Comparison of ENCODE assay signal across 19 cellular contexts in genomic region chr11:84234011-84234410, GRCh38.
A peak's percentile ranks its signal among the peaks of the same experiment; 100 is the strongest.
DNase-seq lines count a peak whose midpoint lies in the region; FAIRE-seq and TF ChIP-seq lines count a peak whose summit lies in the region.
"Had no signal": no experiment of that assay in that cellular context is flagged by ENCODE, and none has a peak within 500 bp of the region (broad histone marks: within the 10 kb centered on the region; RNA-seq: fewer than 3 reads in every experiment).

No MANE protein-coding gene starts in this region.

- no peak for FAIRE-seq in D721Med (lab: Jason Lieb, UNC)
- FAIRE-seq: RCC 7860 had no signal

- H3K4me1 ChIP-seq in hepatocyte (ENCODE audit: insufficient read depth), result no peaks in the 10 kb centered on the region

- no peaks in the 10 kb centered on the region for H3K9me3 ChIP-seq in hepatocyte (ENCODE audit: low read depth)
- H3K9me3 ChIP-seq: HAP-1 had no signal

- 64% methylated on average over 2 of the region's 2 CpGs for WGBS in hepatocyte (ENCODE audit: low lambda C conversion rate, missing lambda C conversion rate)

- no peaks in the 10 kb centered on the region for H3K27me3 ChIP-seq in hepatocyte

- no peak overlapping the region for H3K4me2 ChIP-seq in hepatocyte

- peak; percentile 34 for DNase-seq in NCI-H1105 (lab: John Stamatoyannopoulos, UW)
- DNase-seq in NCI-H69 (lab: John Stamatoyannopoulos, UW), result peak; percentile 14
- DNase-seq in hepatocyte (ENCODE audit: low spot score), result peak; percentile 8
- DNase-seq in D721Med (ENCODE audit: insufficient read length, low spot score), result no peak
- no peak for DNase-seq in SHP77 (lab: John Stamatoyannopoulos, UW)
- no peak for DNase-seq in middle frontal gyrus (ENCODE audit: extremely low spot score, low spot score)
- DNase-seq: C1 segment of cervical spinal cord; CD8-positive, alpha-beta memory T cell; DMS 273 treated with DMSO at 0.1 percent for 48 hours; DND-41; KG1; NCI-H1436; NCI-H1930; NCI-H2171 treated with DMSO at 0.1 percent for 48 hours; NCI-H524 treated with DMSO at 0.1 percent for 48 hours had no signal

- H4K20me1 ChIP-seq in hepatocyte (ENCODE audit: insufficient read depth, poor library complexity, severe bottlenecking), result no peaks in the 10 kb centered on the region

- H3K79me2 ChIP-seq in hepatocyte, result no peaks in the 10 kb centered on the region

- no peaks in the 10 kb centered on the region for H3K9me2 ChIP-seq in hepatocyte (replicated peaks; ENCODE audit: insufficient read depth)

- TF ChIP-seq CTCF in hepatocyte (IDR thresholded peaks at IDR 0.05; ENCODE audit: poor library complexity) (no peak), D721Med (IDR thresholded peaks at IDR 0.05; ENCODE audit: insufficient read depth, missing control alignments) (no peak)

- H3K36me3 ChIP-seq in hepatocyte (replicated peaks; ENCODE audit: insufficient read depth, low read depth), result no peaks in the 10 kb centered on the region
- H3K36me3 ChIP-seq: HAP-1 had no signal

- H3K4me3 ChIP-seq in hepatocyte, result no peak overlapping the region
- H3K4me3 ChIP-seq: HAP-1, SK-N-MC had no signal

- no peak overlapping the region for H3K27ac ChIP-seq in hepatocyte
- peak overlapping the region; percentile 22 for H3K27ac ChIP-seq in temporal lobe (ENCODE audit: low read depth, low read length)
- H3K27ac ChIP-seq: SK-N-MC had no signal

- H2AFZ ChIP-seq in hepatocyte, result no peak overlapping the region

Comparison
In these comparisons a context has a peak if more than half of its experiments do, and no peak if none do; other contexts are left out.
1. DNase-seq: peak in NCI-H1105 (single experiment), NCI-H69 (single experiment) and hepatocyte (single experiment); none in D721Med (single experiment), SHP77 (0 of 2) and middle frontal gyrus (single experiment).